In genomic region chr6:39303425-39304153, GRCh38 we compare ENCODE assay signal across 18 cellular contexts. TPM values are rescaled to one million over a fixed set of nuclear protein-coding genes. Genes with fewer than 3 reads are reported as not detected.
A peak's percentile ranks its signal among the peaks of the same experiment; 100 is the strongest.
DNase-seq lines count a peak whose midpoint lies in the region; ATAC-seq, FAIRE-seq and TF ChIP-seq lines count a peak whose summit lies in the region.
"Had no signal": no experiment of that assay in that cellular context is flagged by ENCODE, and none has a peak within 500 bp of the region (broad histone marks: within the 10 kb centered on the region; RNA-seq: fewer than 3 reads in every experiment).

No MANE protein-coding gene starts in this region.

- no peak for FAIRE-seq in kidney (lab: Jason Lieb, UNC)
- FAIRE-seq in GM19239 (lab: Jason Lieb, UNC): no peak
- FAIRE-seq: A204.1, astrocyte, colon had no signal

- H3K9ac ChIP-seq in kidney (ENCODE audit: low read length in 2 of 2): no peak overlapping the region
- H3K9ac ChIP-seq in Karpas-422 (ENCODE audit: low read length): no peak overlapping the region

- H3K79me2 ChIP-seq in Karpas-422 (ENCODE audit: low read length): no peaks in the 10 kb centered on the region

- H3K4me1 ChIP-seq in kidney (ENCODE audit: control insufficient read depth in 1 of 2, insufficient read depth in 1 of 2, low read depth in 1 of 2, low read length in 2 of 2) (peaks cover 0 to 6% of the 10 kb centered on the region in 2 donors), Karpas-422 (ENCODE audit: low read length) (no peaks in the 10 kb centered on the region)

- peak; percentile 29 to 32 for ATAC-seq in activated T-cell treated with anti-CD3 and anti-CD28 coated beads, Interleukin-2, amount 50 U/mL, for 72 hours (replicated peaks in 1 of 2)
- peak; percentile 35 for ATAC-seq in stimulated activated naive CD8-positive, alpha-beta T cell treated with anti-CD3 and anti-CD28 coated beads, Interleukin-15, amount 100 ng/mL, for 72 hours

- intact Hi-C loops in kidney (cut with DNase I): loop anchor here (5.0 to 10.0 kb wide), 2 partner anchors 136 to 429 kb away; no protein-coding TSS in a partner anchor

- no peaks in the 10 kb centered on the region for H3K9me2 ChIP-seq in Karpas-422 (replicated peaks; ENCODE audit: insufficient read depth, low read length)

- no peaks in the 10 kb centered on the region for H4K20me1 ChIP-seq in Karpas-422 (ENCODE audit: insufficient read depth, low read depth, low read length)

- no peaks in the 10 kb centered on the region for H3K27me3 Mint-ChIP-seq in activated T-cell treated with anti-CD3 and anti-CD28 coated beads, Interleukin-2, amount 50 U/mL, for 72 hours (ENCODE audit: low read depth)
- no peaks in the 10 kb centered on the region for H3K27me3 Mint-ChIP-seq in stimulated activated naive CD8-positive, alpha-beta T cell treated with anti-CD3 and anti-CD28 coated beads, Interleukin-15, amount 100 ng/mL, for 72 hours

- H3K36me3 Mint-ChIP-seq in activated T-cell treated with anti-CD3 and anti-CD28 coated beads, Interleukin-2, amount 50 U/mL, for 72 hours (ENCODE audit: insufficient read depth in 2 of 2): no peaks in the 10 kb centered on the region
- H3K36me3 Mint-ChIP-seq: CD8-positive, alpha-beta memory T cell had no signal

- DNase-seq in activated T-cell treated with anti-CD3 and anti-CD28 coated beads, Interleukin-2, amount 50 U/mL, for 72 hours: no peak
- no peak for DNase-seq in activated T-cell treated with anti-CD3 and anti-CD28 coated beads, Interleukin-2, amount 50 U/mL, for 48 hours
- DNase-seq in RWPE1 (ENCODE audit: low spot score) (no peak), kidney (peak; percentile 77), GM19239 (ENCODE audit: insufficient read length, low spot score) (no peak), AG08395 (ENCODE audit: low spot score) (no peak), Karpas-422 (no peak)
- DNase-seq in stimulated activated naive CD8-positive, alpha-beta T cell treated with anti-CD3 and anti-CD28 coated beads, Interleukin-15, amount 100 ng/mL, for 72 hours: no peak

- H3K36me3 ChIP-seq in kidney (ENCODE audit: control insufficient read depth in 1 of 2, insufficient read depth in 2 of 2, low read length in 2 of 2): no peaks in the 10 kb centered on the region
- H3K36me3 ChIP-seq in Karpas-422 (ENCODE audit: insufficient read depth, low read length): no peaks in the 10 kb centered on the region

- H3K27ac ChIP-seq in RWPE1 (no peak overlapping the region), kidney (ENCODE audit: low read depth in 2 of 2, low read length in 2 of 2) (no peak overlapping the region), Karpas-422 (ENCODE audit: low read length) (no peak overlapping the region)
- H3K27ac ChIP-seq: epithelial cell of prostate, skin epidermis had no signal

- peak; percentile 44 for TF ChIP-seq CTCF in RWPE1 (conservative IDR thresholded peaks at IDR 0.05; ENCODE audit: low read depth)
- TF ChIP-seq CTCF in kidney (IDR thresholded peaks at IDR 0.05; ENCODE audit: borderline replicate concordance, extremely low read depth, insufficient read depth): no peak

- POLR2A ChIA-PET in RWPE1 (lab: Yijun Ruan, JAX; ENCODE audit: low non-redundant PET): no interaction called here

- H3K4me3 Mint-ChIP-seq in activated T-cell treated with anti-CD3 and anti-CD28 coated beads, Interleukin-2, amount 50 U/mL, for 72 hours: no peak overlapping the region
- H3K4me3 Mint-ChIP-seq in stimulated activated naive CD8-positive, alpha-beta T cell treated with anti-CD3 and anti-CD28 coated beads, Interleukin-15, amount 100 ng/mL, for 72 hours: no peak overlapping the region

- no peak overlapping the region for H3K27ac Mint-ChIP-seq in activated T-cell treated with anti-CD3 and anti-CD28 coated beads, Interleukin-2, amount 50 U/mL, for 72 hours
- H3K27ac Mint-ChIP-seq in stimulated activated naive CD8-positive, alpha-beta T cell treated with anti-CD3 and anti-CD28 coated beads, Interleukin-15, amount 100 ng/mL, for 72 hours: no peak overlapping the region

- H3K4me1 Mint-ChIP-seq in activated T-cell treated with anti-CD3 and anti-CD28 coated beads, Interleukin-2, amount 50 U/mL, for 72 hours (ENCODE audit: low read depth): no peaks in the 10 kb centered on the region
- H3K4me1 Mint-ChIP-seq in stimulated activated naive CD8-positive, alpha-beta T cell treated with anti-CD3 and anti-CD28 coated beads, Interleukin-15, amount 100 ng/mL, for 72 hours: peaks cover 11% of the 10 kb centered on the region

- CTCF ChIA-PET in RWPE1 (lab: Yijun Ruan, JAX): interaction anchor here (0.6 to 7.6 kb wide), 10 partner anchors 27 to 331 kb away, joined by 3 to 116 read pairs (median 4); no protein-coding TSS in a partner anchor

- no peak overlapping the region for H2AFZ ChIP-seq in Karpas-422 (ENCODE audit: low read length)

- H3K9me3 ChIP-seq in kidney (ENCODE audit: control insufficient read depth in 1 of 2, low read length in 2 of 2) (no peaks in the 10 kb centered on the region), Karpas-422 (ENCODE audit: low read length) (no peaks in the 10 kb centered on the region)

- H3K27me3 ChIP-seq in Karpas-422 (ENCODE audit: low read length): no peaks in the 10 kb centered on the region

- no peaks in the 10 kb centered on the region for H3K9me3 Mint-ChIP-seq in activated T-cell treated with anti-CD3 and anti-CD28 coated beads, Interleukin-2, amount 50 U/mL, for 72 hours
- H3K9me3 Mint-ChIP-seq in stimulated activated naive CD8-positive, alpha-beta T cell treated with anti-CD3 and anti-CD28 coated beads, Interleukin-15, amount 100 ng/mL, for 72 hours: no peaks in the 10 kb centered on the region
- H3K9me3 Mint-ChIP-seq: CD8-positive, alpha-beta memory T cell had no signal

- no peak overlapping the region for H3K4me3 ChIP-seq in kidney (ENCODE audit: low read length in 2 of 2)
- no peak overlapping the region for H3K4me3 ChIP-seq in Karpas-422 (ENCODE audit: low read length)
- H3K4me3 ChIP-seq: skin epidermis had no signal

- no peak overlapping the region for H3K4me2 ChIP-seq in Karpas-422 (ENCODE audit: low read depth, low read length, poor library complexity, severe bottlenecking)

RNA-seq across cellular contexts. Expression of gene KCNK17, which starts 10.6 kb away (rescaled TPM):
- total RNA-seq in activated T-cell treated with anti-CD3 and anti-CD28 coated beads, Interleukin-2, amount 50 U/mL, for 72 hours: not detected
- 0.38 TPM for total RNA-seq in kidney
- not detected for polyA plus RNA-seq in kidney (ENCODE audit: insufficient read depth, low read depth, low replicate concordance)
- not detected in 2 replicates for total RNA-seq in Karpas-422 (2014; rRNA removed; shearing (Covaris generic); ENCODE audit: low replicate concordance)
- total RNA-seq: activated CD8-positive, alpha-beta memory T cell treated with anti-CD3 and anti-CD28 coated beads for 36 hours; astrocyte; CD8-positive, alpha-beta memory T cell; glomerular endothelial cell; M059J had no signal
- polyA plus RNA-seq: CD8-positive, alpha-beta memory T cell had no signal

RNA-seq across cellular contexts. Expression of gene KCNK16, which starts 18.9 kb away (rescaled TPM):
- total RNA-seq in activated T-cell treated with anti-CD3 and anti-CD28 coated beads, Interleukin-2, amount 50 U/mL, for 72 hours: not detected
- not detected for total RNA-seq in kidney
- not detected for polyA plus RNA-seq in kidney (ENCODE audit: insufficient read depth, low read depth, low replicate concordance)
- not detected in 2 replicates for total RNA-seq in Karpas-422 (2014; rRNA removed; shearing (Covaris generic); ENCODE audit: low replicate concordance)
- total RNA-seq: activated CD8-positive, alpha-beta memory T cell treated with anti-CD3 and anti-CD28 coated beads for 36 hours; astrocyte; CD8-positive, alpha-beta memory T cell; glomerular endothelial cell; M059J; mesenteric fat pad had no signal
- polyA plus RNA-seq: CD8-positive, alpha-beta memory T cell had no signal
